In the genomic region with DNA sequence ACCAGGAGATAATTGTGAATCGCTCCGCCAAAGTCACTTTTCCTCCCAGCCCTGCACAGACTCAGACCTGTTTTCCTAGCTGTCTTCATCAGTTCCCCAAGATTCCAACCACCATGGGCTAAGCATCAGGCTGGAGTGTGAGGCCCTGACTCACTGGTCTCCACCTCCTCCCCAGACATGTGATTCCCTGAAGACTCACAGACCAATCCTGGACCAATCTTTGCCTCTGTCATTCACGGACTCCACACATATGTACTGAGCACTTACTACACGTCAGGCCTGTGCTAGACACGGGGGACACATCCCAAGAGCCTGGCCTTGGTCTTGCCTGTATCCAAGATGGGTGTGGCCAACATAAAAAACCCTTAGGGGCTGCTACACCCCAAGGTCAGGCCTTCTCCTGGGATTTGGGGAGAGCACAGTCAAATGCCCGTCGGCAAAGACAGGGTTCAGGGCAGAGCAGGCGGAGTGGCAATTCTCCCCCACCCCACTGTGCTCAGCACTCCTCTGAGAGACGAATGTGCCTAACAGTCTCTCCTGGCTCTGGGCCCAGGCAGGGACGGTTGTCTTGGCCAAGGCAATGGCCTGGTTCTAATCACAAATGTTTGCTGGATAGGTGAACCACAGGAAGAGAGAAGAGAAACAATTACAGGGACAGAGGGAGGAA, we compare ENCODE assay signal across 8 cellular contexts. TPM values are rescaled to one million over a fixed set of nuclear protein-coding genes. Genes with fewer than 3 reads are reported as not detected.
DNase-seq lines count a peak whose midpoint lies in the region; ATAC-seq, FAIRE-seq and TF ChIP-seq lines count a peak whose summit lies in the region.

No MANE protein-coding gene starts in this region.

- no peak overlapping the region for H4K8ac ChIP-seq in H1 (ENCODE audit: extremely low read depth, insufficient read depth, low read length)

- H2BK12ac ChIP-seq in H1 (ENCODE audit: low read depth, low read length) = no peak overlapping the region; the same call in 1 of the 2 replicates

- H3K4me1 Mint-ChIP-seq in natural killer cell treated with Interleukin-12 subunit alpha and Interleukin-12 subunit beta and Interleukin-15 and Interleukin-18, amount 100 ng/mL, for 72 hours (ENCODE audit: low read depth in 2 of 2) = peaks cover 29 to 39% of the 10 kb centered on the region in 2 donors

- peaks cover 5 to 97% of the 10 kb centered on the region in 2 experiments; a peak in 3 of 4 replicates for H3K79me2 ChIP-seq in H1 (ENCODE audit: control insufficient read depth in 1 of 2, insufficient read depth in 2 of 2, low read length in 2 of 2)

- H3K4me3 ChIP-seq in H1 (ENCODE audit: extremely low read depth in 1 of 4, insufficient read depth in 2 of 4, low read depth in 3 of 4, low read length in 4 of 4) = no peak overlapping the region

- H3K27ac Mint-ChIP-seq in natural killer cell treated with Interleukin-12 subunit alpha and Interleukin-12 subunit beta and Interleukin-15 and Interleukin-18, amount 100 ng/mL, for 72 hours = peak overlapping the region; percentile 49 to 50

- TF ChIP-seq CTCF in H1 (IDR thresholded peaks at IDR 0.05; ENCODE audit: control extremely low read depth in 1 of 3, insufficient read depth in 1 of 3, low read depth in 1 of 3, low read length in 3 of 3) = no peak

- TF ChIP-seq POLR2A in H1 (IDR thresholded peaks at IDR 0.05; ENCODE audit: control extremely low read depth in 1 of 2, low read depth in 2 of 2, low read length in 2 of 2) = no peak

- H2BK20ac ChIP-seq in H1 (ENCODE audit: low read length) = no peak overlapping the region

- H4K5ac ChIP-seq in H1 (ENCODE audit: insufficient read length, low read depth, low read length) = no peak overlapping the region

- H3K23me2 ChIP-seq in H1 (ENCODE audit: low read depth, low read length) = no peaks in the 10 kb centered on the region

- H3K36me3 ChIP-seq in H1 (ENCODE audit: control insufficient read depth in 2 of 4, insufficient read depth in 4 of 4, low read length in 3 of 4) = no peaks in the 10 kb centered on the region

- H3K4me1 ChIP-seq in H1 (replicated peaks in 1 of 4; ENCODE audit: control insufficient read depth in 3 of 4, insufficient read depth in 4 of 4, low read length in 3 of 4) = peaks cover 0 to 58% (median 38%) of the 10 kb centered on the region in 4 experiments; a peak in 6 of 7 replicates

- peak overlapping the region; percentile 88; the same call in 1 of the 2 replicates for H2BK5ac ChIP-seq in H1 (ENCODE audit: low read depth, low read length)

- TF ChIP-seq RAD21 in H1 (IDR thresholded peaks at IDR 0.05 in 1 of 2, conservative IDR thresholded peaks at IDR 0.05 in 1 of 2; ENCODE audit: low read depth in 2 of 2, low read length in 2 of 2) = no peak

- H3K18ac ChIP-seq in H1 (ENCODE audit: extremely low read depth, low read length) = no peak overlapping the region

- H3K14ac ChIP-seq in H1 (ENCODE audit: insufficient read length) = no peak overlapping the region

- no peak overlapping the region for H2AK5ac ChIP-seq in H1 (ENCODE audit: low read depth, low read length)

- FAIRE-seq in RCC 7860 (lab: Jason Lieb, UNC) (no peak), H1 (lab: Jason Lieb, UNC) (no peak)

- no peaks in the 10 kb centered on the region for H3K9me3 ChIP-seq in H1 (ENCODE audit: insufficient read depth in 2 of 2, low read depth in 1 of 2, low read length in 1 of 2)

- H3K4ac ChIP-seq in H1 (replicated peaks; ENCODE audit: insufficient read length, low read depth, low read length) = no peak overlapping the region

- POLR2A ChIA-PET in H1 (lab: Charles Lee; ENCODE audit: partially characterized antibody) = interaction anchor here (1.2 kb wide), 1 partner anchor 9 kb away, joined by 5 read pairs; no protein-coding TSS in a partner anchor

- CTCF ChIA-PET in H1 (lab: Charles Lee; ENCODE audit: partially characterized antibody) = interaction anchor here (0.8 to 7.6 kb wide), 4 partner anchors 11 to 29 kb away, joined by 3 to 41 read pairs (median 3); no protein-coding TSS in a partner anchor

- H3K4me2 ChIP-seq in H1 (ENCODE audit: insufficient read depth in 1 of 2, low read depth in 2 of 2, low read length in 2 of 2) = no peak overlapping the region

- no peak overlapping the region for H3K23ac ChIP-seq in H1 (ENCODE audit: insufficient read length)

- H3K36me3 Mint-ChIP-seq in natural killer cell treated with Interleukin-12 subunit alpha and Interleukin-12 subunit beta and Interleukin-15 and Interleukin-18, amount 100 ng/mL, for 72 hours = no peaks in the 10 kb centered on the region

- ATAC-seq in natural killer cell treated with Interleukin-12 subunit alpha and Interleukin-12 subunit beta and Interleukin-15 and Interleukin-18, amount 100 ng/mL, for 72 hours = no peak
- no peak for ATAC-seq in GM19035 (IDR thresholded peaks at IDR 0.05; ENCODE audit: unreplicated experiment)
- no peak for ATAC-seq in GM21423 (IDR thresholded peaks at IDR 0.05; ENCODE audit: unreplicated experiment)
- ATAC-seq in GM18502 (IDR thresholded peaks at IDR 0.05; ENCODE audit: poor library complexity, unreplicated experiment) = no peak

- no peaks in the 10 kb centered on the region for H3K9me3 Mint-ChIP-seq in natural killer cell treated with Interleukin-12 subunit alpha and Interleukin-12 subunit beta and Interleukin-15 and Interleukin-18, amount 100 ng/mL, for 72 hours

- H3K27me3 Mint-ChIP-seq in natural killer cell treated with Interleukin-12 subunit alpha and Interleukin-12 subunit beta and Interleukin-15 and Interleukin-18, amount 100 ng/mL, for 72 hours = no peaks in the 10 kb centered on the region

- TF ChIP-seq EP300 in H1 (IDR thresholded peaks at IDR 0.05; ENCODE audit: borderline replicate concordance in 1 of 2, low read depth in 2 of 2, low read length in 2 of 2) = no peak

- no peaks in the 10 kb centered on the region for H3K27me3 ChIP-seq in H1 (replicated peaks in 1 of 4; ENCODE audit: control insufficient read depth in 3 of 4, extremely low read depth in 1 of 4, insufficient read depth in 3 of 4, low read length in 3 of 4)

- H4K20me1 ChIP-seq in H1 (replicated peaks in 1 of 2; ENCODE audit: control insufficient read depth in 1 of 2, insufficient read depth in 2 of 2, low read length in 2 of 2) = peaks cover 39 to 53% of the 10 kb centered on the region in 2 experiments

- peak overlapping the region; percentile 30 for H4K91ac ChIP-seq in H1 (replicated peaks; ENCODE audit: insufficient read length, low read length)

- H2BK15ac ChIP-seq in H1 (ENCODE audit: low read length) = peak overlapping the region; percentile 8; the same call in 1 of the 2 replicates

- H3K9ac ChIP-seq in H1 (replicated peaks in 1 of 4; ENCODE audit: extremely low read depth in 1 of 4, low read depth in 3 of 4, low read length in 3 of 4) = no peak overlapping the region

- H3K56ac ChIP-seq in H1 (replicated peaks; ENCODE audit: insufficient read length, low read depth, low read length) = no peak overlapping the region

- H2BK120ac ChIP-seq in H1 (replicated peaks; ENCODE audit: low read depth, low read length) = no peak overlapping the region

- H3K79me1 ChIP-seq in H1 (ENCODE audit: low read depth, low read length) = peaks cover 42% of the 10 kb centered on the region

- WGBS in H1 (ENCODE audit: extremely low coverage in 1 of 2, insufficient coverage in 1 of 2, insufficient read length in 1 of 2, insufficient replicate concordance in 2 of 2, low coverage in 1 of 2, low lambda C conversion rate in 2 of 2, missing lambda C conversion rate in 1 of 2), 2 experiments = 80% methylated on average over 10 of the region's 10 CpGs; no CpG with 5 or more reads in 1 of the 2 experiments

- H3K4me3 Mint-ChIP-seq in natural killer cell treated with Interleukin-12 subunit alpha and Interleukin-12 subunit beta and Interleukin-15 and Interleukin-18, amount 100 ng/mL, for 72 hours = no peak overlapping the region

- DNase-seq in ELR (ENCODE audit: low read depth) (peak; percentile 92), RCC 7860 (ENCODE audit: low spot score) (peak; percentile 43), H1 (ENCODE audit: low read depth in 1 of 2, low spot score in 2 of 2) (no peak)
- no peak for DNase-seq in natural killer cell treated with Interleukin-12 subunit alpha and Interleukin-12 subunit beta and Interleukin-15 and Interleukin-18, amount 100 ng/mL, for 72 hours (ENCODE audit: low spot score)
- no peak for DNase-seq in stimulated activated CD4-positive, alpha-beta T cell treated with anti-CD3 and anti-CD28 coated beads, Interleukin-2, amount 100 ng/mL, for 48 hours

- H3K27ac ChIP-seq in H1 (ENCODE audit: low read depth, low read length) = no peak overlapping the region

- no peak overlapping the region for H2AFZ ChIP-seq in H1 (ENCODE audit: low read length)

RNA-seq across cellular contexts. Expression of a gene that starts 11.9 kb away (rescaled TPM):
- total RNA-seq in H1 (2021; fragmentation: NEBNext Ultra II Directional; extraction: Animal tissue kit (Norgen Biotek cat#: 25700)) = 50.8 and 51.3 TPM in 2 replicates
- 29.8 and 61.0 TPM in 2 replicates for polyA plus RNA-seq in H1 (2011; rRNA removed)
- polyA plus RNA-seq in H1 (2011; cell fraction: cytosol; rRNA removed) = 21.7 TPM
- 44.6 TPM for polyA plus RNA-seq in H1 (2011; cell fraction: nucleus; rRNA removed)
- 25.4 to 46.5 TPM (median 38.1 TPM) in 4 replicates for polyA plus RNA-seq in H1 (2012, experiment 1 of 2)
- 23.9 TPM for polyA plus RNA-seq in H1 (2012, experiment 2 of 2)
- 23.7 TPM for polyA plus RNA-seq in H1 (2013, experiment 1 of 2)
- 21.4 TPM for polyA plus RNA-seq in H1 (2013, experiment 2 of 2)
- 17.4 and 17.6 TPM in 2 replicates for polyA minus RNA-seq in H1 (2011; rRNA and poly(A)+ RNA removed)
- polyA minus RNA-seq in H1 (2011; cell fraction: cytosol; rRNA and poly(A)+ RNA removed) = 13.5 TPM
- polyA minus RNA-seq in H1 (2011; cell fraction: nucleus; rRNA and poly(A)+ RNA removed) = 20.7 TPM
- total RNA-seq in natural killer cell treated with Interleukin-12 subunit alpha and Interleukin-12 subunit beta and Interleukin-15 and Interleukin-18, amount 100 ng/mL, for 72 hours = 10 to 100 TPM in 1 of 2 donors, 1 to 10 TPM in 1; 8.2 to 16.4 TPM

RNA-seq across cellular contexts. Expression of a gene that starts 31.2 kb away (rescaled TPM):
- total RNA-seq in H1 (2021; fragmentation: NEBNext Ultra II Directional; extraction: Animal tissue kit (Norgen Biotek cat#: 25700)) = 45.4 and 48.8 TPM in 2 replicates
- polyA plus RNA-seq in H1 (2011; rRNA removed) = 95.4 and 110 TPM in 2 replicates
- 55.5 TPM for polyA plus RNA-seq in H1 (2011; cell fraction: cytosol; rRNA removed)
- 67.9 TPM for polyA plus RNA-seq in H1 (2011; cell fraction: nucleus; rRNA removed)
- polyA plus RNA-seq in H1 (2012, experiment 1 of 2) = 34.5 to 60.4 TPM (median 57.6 TPM) in 4 replicates
- 64.1 TPM for polyA plus RNA-seq in H1 (2012, experiment 2 of 2)
- polyA plus RNA-seq in H1 (2013, experiment 1 of 2) = 39.2 TPM
- 39.2 TPM for polyA plus RNA-seq in H1 (2013, experiment 2 of 2)
- polyA minus RNA-seq in H1 (2011; rRNA and poly(A)+ RNA removed) = 37.7 and 56.7 TPM in 2 replicates
- 37.1 TPM for polyA minus RNA-seq in H1 (2011; cell fraction: cytosol; rRNA and poly(A)+ RNA removed)
- polyA minus RNA-seq in H1 (2011; cell fraction: nucleus; rRNA and poly(A)+ RNA removed) = 41.0 TPM
- 10 to 100 TPM; 47.9 to 74.4 TPM for total RNA-seq in natural killer cell treated with Interleukin-12 subunit alpha and Interleukin-12 subunit beta and Interleukin-15 and Interleukin-18, amount 100 ng/mL, for 72 hours

RNA-seq across cellular contexts. Expression of a gene that starts 38.3 kb away (rescaled TPM):
- 12.2 and 13.4 TPM in 2 replicates for total RNA-seq in H1 (2021; fragmentation: NEBNext Ultra II Directional; extraction: Animal tissue kit (Norgen Biotek cat#: 25700))
- polyA plus RNA-seq in H1 (2011; rRNA removed) = 15.4 and 27.4 TPM in 2 replicates
- 15.3 TPM for polyA plus RNA-seq in H1 (2011; cell fraction: cytosol; rRNA removed)
- 42.3 TPM for polyA plus RNA-seq in H1 (2011; cell fraction: nucleus; rRNA removed)
- 11.0 to 14.5 TPM (median 13.0 TPM) in 4 replicates for polyA plus RNA-seq in H1 (2012, experiment 1 of 2)
- 10.5 TPM for polyA plus RNA-seq in H1 (2012, experiment 2 of 2)
- 12.9 TPM for polyA plus RNA-seq in H1 (2013, experiment 1 of 2)
- polyA plus RNA-seq in H1 (2013, experiment 2 of 2) = 11.8 TPM
- 1.8 and 4.1 TPM in 2 replicates for polyA minus RNA-seq in H1 (2011; rRNA and poly(A)+ RNA removed)
- 16.4 TPM for polyA minus RNA-seq in H1 (2011; cell fraction: cytosol; rRNA and poly(A)+ RNA removed)
- 10.7 TPM for polyA minus RNA-seq in H1 (2011; cell fraction: nucleus; rRNA and poly(A)+ RNA removed)
- 1 to 10 TPM; 2.7 to 3.7 TPM for total RNA-seq in natural killer cell treated with Interleukin-12 subunit alpha and Interleukin-12 subunit beta and Interleukin-15 and Interleukin-18, amount 100 ng/mL, for 72 hours

RNA-seq across cellular contexts. Expression of a gene that starts 52.0 kb away (rescaled TPM):
- 21.8 and 27.0 TPM in 2 replicates for total RNA-seq in H1 (2021; fragmentation: NEBNext Ultra II Directional; extraction: Animal tissue kit (Norgen Biotek cat#: 25700))
- polyA plus RNA-seq in H1 (2011; rRNA removed) = 34.1 and 49.5 TPM in 2 replicates
- 27.6 TPM for polyA plus RNA-seq in H1 (2011; cell fraction: cytosol; rRNA removed)
- polyA plus RNA-seq in H1 (2011; cell fraction: nucleus; rRNA removed) = 38.3 TPM
- 11.6 to 21.8 TPM (median 18.9 TPM) in 4 replicates for polyA plus RNA-seq in H1 (2012, experiment 1 of 2)
- polyA plus RNA-seq in H1 (2012, experiment 2 of 2) = 18.6 TPM
- polyA plus RNA-seq in H1 (2013, experiment 1 of 2) = 26.2 TPM
- polyA plus RNA-seq in H1 (2013, experiment 2 of 2) = 25.6 TPM
- polyA minus RNA-seq in H1 (2011; rRNA and poly(A)+ RNA removed) = 16.4 and 19.0 TPM in 2 replicates
- polyA minus RNA-seq in H1 (2011; cell fraction: cytosol; rRNA and poly(A)+ RNA removed) = 32.7 TPM
- polyA minus RNA-seq in H1 (2011; cell fraction: nucleus; rRNA and poly(A)+ RNA removed) = 24.5 TPM
- total RNA-seq in natural killer cell treated with Interleukin-12 subunit alpha and Interleukin-12 subunit beta and Interleukin-15 and Interleukin-18, amount 100 ng/mL, for 72 hours = 10 to 100 TPM; 17.5 to 44.5 TPM

Comparison
In these comparisons a context has a peak if more than half of its experiments do, and no peak if none do; other contexts are left out.
1. DNase-seq: peak in ELR (single experiment) and RCC 7860 (single experiment); none in H1 (0 of 2), natural killer cell treated with Interleukin-12 subunit alpha and Interleukin-12 subunit beta and Interleukin-15 and Interleukin-18, amount 100 ng/mL, for 72 hours (single experiment) and stimulated activated CD4-positive, alpha-beta T cell treated with anti-CD3 and anti-CD28 coated beads, Interleukin-2, amount 100 ng/mL, for 48 hours (0 of 2).